ENCODE assay signal across 6 cellular contexts in genomic region chr4:84243685-84244084, GRCh38.
"Had no signal": no experiment of that assay in that cellular context is flagged by ENCODE, and none has a peak within 500 bp of the region (broad histone marks: within the 10 kb centered on the region; RNA-seq: fewer than 3 reads in every experiment).

No MANE protein-coding gene starts in this region.

- H3K4me2 ChIP-seq: GM23338 had no signal

- FAIRE-seq: H1, H54, HepG2 had no signal

- H3K4me3 ChIP-seq: GM23338 had no signal

- H3K27ac ChIP-seq: HL-60 had no signal

- DNase-seq: HCEC 1CT had no signal
